8 cellular contexts compared by ENCODE assay signal in the genomic region with DNA sequence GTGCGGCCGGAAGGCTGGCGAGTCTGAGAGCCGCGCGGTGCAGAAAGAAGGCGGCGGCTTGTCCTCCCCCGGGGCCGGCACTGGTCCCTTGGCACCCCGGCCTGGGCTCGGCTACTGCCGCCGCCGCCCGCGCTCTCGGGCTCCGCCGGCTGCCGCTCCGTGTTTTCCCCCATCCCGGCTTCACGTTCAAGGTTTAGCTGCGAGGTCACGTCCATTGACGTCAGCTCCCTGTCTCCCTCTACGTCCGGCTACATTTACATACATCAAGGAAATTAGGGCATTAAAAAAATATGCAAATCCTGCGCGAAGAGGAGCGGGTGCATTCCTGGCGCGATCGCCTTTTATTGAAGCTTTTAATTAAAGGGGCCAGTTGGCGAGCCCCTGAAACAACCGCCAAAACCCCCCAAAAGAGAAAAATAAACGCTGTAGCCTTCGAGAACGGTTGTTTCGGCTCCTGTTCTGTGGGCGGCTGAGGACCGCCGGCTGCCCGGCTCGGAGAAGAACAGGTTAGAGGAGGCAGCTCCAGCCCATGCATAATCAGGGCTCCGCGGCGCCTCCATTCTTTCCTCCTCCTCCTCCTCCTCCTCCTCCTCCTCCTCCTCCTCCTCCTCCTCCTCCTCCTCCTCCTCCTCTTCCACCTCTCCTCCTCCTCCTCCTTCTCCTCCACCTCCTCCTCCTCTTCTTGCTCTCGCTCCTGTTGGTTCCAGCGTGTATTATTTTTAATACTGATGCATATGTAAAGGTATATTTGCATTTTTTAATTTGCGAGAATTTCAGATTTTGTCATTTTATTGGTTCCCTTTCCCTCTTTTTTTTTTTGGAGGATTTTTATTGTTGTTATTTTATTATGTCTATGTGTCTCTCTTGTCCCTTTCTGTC.
DNase-seq lines count a peak whose midpoint lies in the region; ATAC-seq and TF ChIP-seq lines count a peak whose summit lies in the region.

No MANE protein-coding gene starts in this region.

- CTCF ChIA-PET in activated B cell treated with CpG ODN at 0.5 μM for 24 hours (lab: Charles Lee), result interaction anchor here (0.7 to 2.5 kb wide), 2 partner anchors 15 to 48 kb away, joined by 4 to 12 read pairs; no protein-coding TSS in a partner anchor

- TF ChIP-seq CTCF in activated B cell treated with CpG ODN at 0.5 μM for 24 hours (IDR thresholded peaks at IDR 0.05) (no peak), glutamatergic neuron (IDR thresholded peaks at IDR 0.05; ENCODE audit: partially characterized antibody, unreplicated experiment) (no peak), GM13976 (IDR thresholded peaks at IDR 0.05; ENCODE audit: borderline replicate concordance, control extremely low read depth, extremely low read depth, insufficient read depth, missing control alignments) (no peak)

- peaks cover 2% of the 10 kb centered on the region for H3K36me3 Mint-ChIP-seq in activated T-cell treated with anti-CD3 and anti-CD28 coated beads, Interleukin-2, amount 50 U/mL, for 4 hours (ENCODE audit: insufficient read depth)
- H3K36me3 Mint-ChIP-seq in activated B cell treated with CpG ODN at 0.5 μM for 24 hours (ENCODE audit: low read depth), result peaks cover 2% of the 10 kb centered on the region
- no peaks in the 10 kb centered on the region for H3K36me3 Mint-ChIP-seq in glutamatergic neuron (ENCODE audit: unreplicated experiment)

- intact Hi-C loops in activated B cell treated with CpG ODN at 0.5 μM for 24 hours (cut with micrococcal nuclease), result loop anchor here (1.0 to 10.0 kb wide), 7 partner anchors 7 to 1261 kb away; partner anchors contain the start of genes CCNH and TMEM161B

- DNase-seq in activated T-cell treated with anti-CD3 and anti-CD28 coated beads, Interleukin-2, amount 50 U/mL, for 4 hours, result no peak
- no peak for DNase-seq in activated T-cell treated with anti-CD3 and anti-CD28 coated beads, Interleukin-2, amount 50 U/mL, for 1 hour
- DNase-seq in NCI-H2029 (lab: John Stamatoyannopoulos, UW) (peak; percentile 95), activated B cell treated with CpG ODN at 0.5 μM for 24 hours (no peak), glutamatergic neuron (peak; percentile 88), pons (ENCODE audit: low spot score) (peak; percentile 83), GM13976 (ENCODE audit: low spot score) (no peak)

- POLR2A ChIA-PET in activated B cell treated with CpG ODN at 0.5 μM for 24 hours (lab: Charles Lee), result interaction anchor here (0.8 to 2.7 kb wide), 4 partner anchors 9 to 407 kb away, joined by 3 to 7 read pairs (median 6); partner anchors contain the start of gene TMEM161B

- H3K27ac Mint-ChIP-seq in activated B cell treated with CpG ODN at 0.5 μM for 24 hours (peak overlapping the region; percentile 72), glutamatergic neuron (ENCODE audit: unreplicated experiment) (peak overlapping the region; percentile 86)

- in situ Hi-C loops in GM13976 (cut with MboI; ENCODE audit: low sequenced_read_pairs, unreplicated experiment), result loop anchor here (10.0 kb wide), 1 partner anchor 531 kb away; no protein-coding TSS in a partner anchor

- peaks cover 18% of the 10 kb centered on the region for H3K4me1 Mint-ChIP-seq in activated T-cell treated with anti-CD3 and anti-CD28 coated beads, Interleukin-2, amount 50 U/mL, for 4 hours (ENCODE audit: low read depth)
- H3K4me1 Mint-ChIP-seq in activated B cell treated with CpG ODN at 0.5 μM for 24 hours, result peaks cover 22% of the 10 kb centered on the region
- peaks cover 31% of the 10 kb centered on the region for H3K4me1 Mint-ChIP-seq in glutamatergic neuron (ENCODE audit: low read depth, unreplicated experiment)

- ATAC-seq in activated T-cell treated with anti-CD3 and anti-CD28 coated beads, Interleukin-2, amount 50 U/mL, for 4 hours, result no peak
- ATAC-seq in HG02642 (IDR thresholded peaks at IDR 0.05; ENCODE audit: poor library complexity, unreplicated experiment) (peak; percentile 46), activated B cell treated with CpG ODN at 0.5 μM for 24 hours (ENCODE audit: low read depth) (peak; percentile 65)

- peaks cover 90% of the 10 kb centered on the region for H3K27me3 Mint-ChIP-seq in activated T-cell treated with anti-CD3 and anti-CD28 coated beads, Interleukin-2, amount 50 U/mL, for 4 hours (ENCODE audit: low read depth)
- H3K27me3 Mint-ChIP-seq in activated B cell treated with CpG ODN at 0.5 μM for 24 hours (peaks cover 59% of the 10 kb centered on the region), glutamatergic neuron (ENCODE audit: unreplicated experiment) (peaks cover 25% of the 10 kb centered on the region)

- peak overlapping the region; percentile 65 for H3K4me3 Mint-ChIP-seq in activated T-cell treated with anti-CD3 and anti-CD28 coated beads, Interleukin-2, amount 50 U/mL, for 4 hours
- H3K4me3 Mint-ChIP-seq in activated B cell treated with CpG ODN at 0.5 μM for 24 hours (peak overlapping the region; percentile 82), glutamatergic neuron (ENCODE audit: unreplicated experiment) (peak overlapping the region; percentile 94)

- peaks cover 7% of the 10 kb centered on the region for H3K9me3 Mint-ChIP-seq in activated T-cell treated with anti-CD3 and anti-CD28 coated beads, Interleukin-2, amount 50 U/mL, for 4 hours
- no peaks in the 10 kb centered on the region for H3K9me3 Mint-ChIP-seq in activated B cell treated with CpG ODN at 0.5 μM for 24 hours
- peaks cover 30% of the 10 kb centered on the region for H3K9me3 Mint-ChIP-seq in glutamatergic neuron (ENCODE audit: unreplicated experiment)

Comparison
In these comparisons a context has a peak if more than half of its experiments do, and no peak if none do; other contexts are left out.
1. ATAC-seq: peak in HG02642 (single experiment) and activated B cell treated with CpG ODN at 0.5 μM for 24 hours (single experiment); none in activated T-cell treated with anti-CD3 and anti-CD28 coated beads, Interleukin-2, amount 50 U/mL, for 4 hours (0 of 2).
2. DNase-seq: peak in NCI-H2029 (single experiment), glutamatergic neuron (single experiment) and pons (single experiment); none in activated T-cell treated with anti-CD3 and anti-CD28 coated beads, Interleukin-2, amount 50 U/mL, for 4 hours (single experiment), activated T-cell treated with anti-CD3 and anti-CD28 coated beads, Interleukin-2, amount 50 U/mL, for 1 hour (single experiment), activated B cell treated with CpG ODN at 0.5 μM for 24 hours (single experiment) and GM13976 (single experiment).
3. Peak in every context shown above with its lines, with median percentiles within 50 percentile points of each other: H3K4me3 Mint-ChIP-seq.